Comparison of ENCODE assay signal across 1 cellular context in the genomic region with DNA sequence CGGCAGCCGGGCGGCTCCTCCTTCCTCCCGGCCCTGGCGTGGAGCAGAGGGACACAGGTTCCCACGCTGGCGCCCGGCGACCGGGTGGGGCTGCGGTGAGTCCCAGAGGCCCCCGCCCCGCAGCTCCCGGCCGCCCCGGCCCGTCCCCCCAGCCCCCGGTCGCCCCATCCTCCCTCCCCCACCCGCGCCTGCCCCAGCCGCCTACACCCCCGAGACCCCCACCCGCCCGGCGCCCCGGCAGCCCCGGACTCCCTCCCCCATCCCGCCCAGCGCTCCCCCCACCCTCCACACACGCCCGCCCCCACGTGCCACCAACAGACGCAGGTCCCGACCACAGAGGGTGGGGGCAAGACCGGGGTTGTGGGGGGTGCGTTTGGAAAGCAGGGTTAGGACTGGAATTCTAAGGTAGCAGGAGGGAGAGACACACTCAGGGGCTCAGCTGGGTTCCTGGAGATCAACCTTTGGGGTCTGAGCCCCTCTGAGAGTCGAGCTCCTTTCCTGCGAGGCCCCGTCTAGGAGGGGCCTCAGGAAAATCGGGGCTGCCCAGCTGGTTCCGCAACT.
TF ChIP-seq lines count a peak whose summit lies in the region.

No MANE protein-coding gene starts in this region.

TF ChIP-seq in HepG2, 621 proteins besides CTCF, POLR2A, EP300 and RAD21:
- TF ChIP-seq KDM5B (CRISPR knock-in tag; IDR thresholded peaks at IDR 0.05; ENCODE audit: borderline replicate concordance), result no peak
- TF ChIP-seq SIX1 (CRISPR knock-in tag; IDR thresholded peaks at IDR 0.05; ENCODE audit: borderline replicate concordance), result no peak
- no peak for TF ChIP-seq REL (CRISPR knock-in tag; conservative IDR thresholded peaks at IDR 0.05)
- TF ChIP-seq, protein P1, sequence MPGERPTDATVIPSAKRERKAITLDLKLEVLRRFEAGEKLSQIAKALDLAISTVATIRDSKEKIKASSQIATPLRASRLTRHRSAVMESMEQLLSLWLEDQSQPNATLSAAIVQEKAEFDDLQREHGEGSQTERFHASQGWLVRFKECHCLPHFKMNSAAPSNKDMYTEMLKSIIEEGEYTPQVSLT (CRISPR knock-in tag; IDR thresholded peaks at IDR 0.05; ENCODE audit: borderline replicate concordance, low read depth), result no peak
- TF ChIP-seq GABPB1 (CRISPR knock-in tag; IDR thresholded peaks at IDR 0.05), result 0 out of 2 replicates have a peak, but pooled peaks have one; percentile 5
- TF ChIP-seq NBN (conservative IDR thresholded peaks at IDR 0.05), result no peak
- TF ChIP-seq, protein P2, sequence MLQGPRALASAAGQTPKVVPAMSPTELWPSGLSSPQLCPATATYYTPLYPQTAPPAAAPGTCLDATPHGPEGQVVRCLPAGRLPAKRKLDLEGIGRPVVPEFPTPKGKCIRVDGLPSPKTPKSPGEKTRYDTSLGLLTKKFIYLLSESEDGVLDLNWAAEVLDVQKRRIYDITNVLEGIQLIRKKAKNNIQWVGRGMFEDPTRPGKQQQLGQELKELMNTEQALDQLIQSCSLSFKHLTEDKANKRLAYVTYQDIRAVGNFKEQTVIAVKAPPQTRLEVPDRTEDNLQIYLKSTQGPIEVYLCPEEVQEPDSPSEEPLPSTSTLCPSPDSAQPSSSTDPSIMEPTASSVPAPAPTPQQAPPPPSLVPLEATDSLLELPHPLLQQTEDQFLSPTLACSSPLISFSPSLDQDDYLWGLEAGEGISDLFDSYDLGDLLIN (CRISPR knock-in tag; IDR thresholded peaks at IDR 0.05; ENCODE audit: borderline replicate concordance), result no peak
- no peak for TF ChIP-seq NR2F1 (CRISPR knock-in tag; IDR thresholded peaks at IDR 0.05)
- 0 out of 2 replicates have a peak, but pooled peaks have one; percentile 6 for TF ChIP-seq ZFY (CRISPR knock-in tag; IDR thresholded peaks at IDR 0.05)
- no peak for TF ChIP-seq ZFP36L2 (CRISPR knock-in tag; IDR thresholded peaks at IDR 0.05)
- TF ChIP-seq, protein P3, sequence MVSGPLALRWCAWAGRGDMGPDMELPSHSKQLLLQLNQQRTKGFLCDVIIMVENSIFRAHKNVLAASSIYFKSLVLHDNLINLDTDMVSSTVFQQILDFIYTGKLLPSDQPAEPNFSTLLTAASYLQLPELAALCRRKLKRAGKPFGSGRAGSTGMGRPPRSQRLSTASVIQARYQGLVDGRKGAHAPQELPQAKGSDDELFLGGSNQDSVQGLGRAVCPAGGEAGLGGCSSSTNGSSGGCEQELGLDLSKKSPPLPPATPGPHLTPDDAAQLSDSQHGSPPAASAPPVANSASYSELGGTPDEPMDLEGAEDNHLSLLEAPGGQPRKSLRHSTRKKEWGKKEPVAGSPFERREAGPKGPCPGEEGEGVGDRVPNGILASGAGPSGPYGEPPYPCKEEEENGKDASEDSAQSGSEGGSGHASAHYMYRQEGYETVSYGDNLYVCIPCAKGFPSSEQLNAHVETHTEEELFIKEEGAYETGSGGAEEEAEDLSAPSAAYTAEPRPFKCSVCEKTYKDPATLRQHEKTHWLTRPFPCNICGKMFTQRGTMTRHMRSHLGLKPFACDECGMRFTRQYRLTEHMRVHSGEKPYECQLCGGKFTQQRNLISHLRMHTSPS (CRISPR knock-in tag; IDR thresholded peaks at IDR 0.05; ENCODE audit: low read depth), result no peak
- 0 out of 2 replicates have a peak, but pooled peaks have one; percentile 33 for TF ChIP-seq POLR2AphosphoS5 (IDR thresholded peaks at IDR 0.05; ENCODE audit: low read depth, low read length)
- no peak for TF ChIP-seq FOXO1 (CRISPR knock-in tag; IDR thresholded peaks at IDR 0.05)
- TF ChIP-seq REXO4 (CRISPR knock-in tag; IDR thresholded peaks at IDR 0.05; ENCODE audit: borderline replicate concordance), result no peak
- TF ChIP-seq ADNP (CRISPR knock-in tag; IDR thresholded peaks at IDR 0.05), result no peak
- TF ChIP-seq DMAP1 (CRISPR knock-in tag; IDR thresholded peaks at IDR 0.05), result no peak
- TF ChIP-seq ZNF496 (CRISPR knock-in tag; IDR thresholded peaks at IDR 0.05; ENCODE audit: insufficient replicate concordance), result no peak
- no peak for TF ChIP-seq NR2F2 (IDR thresholded peaks at IDR 0.05; ENCODE audit: borderline replicate concordance, low read depth)
- no peak for TF ChIP-seq ATRX (CRISPR knock-in tag; IDR thresholded peaks at IDR 0.05; ENCODE audit: borderline replicate concordance)
- TF ChIP-seq ZFX (CRISPR knock-in tag; IDR thresholded peaks at IDR 0.05; ENCODE audit: low read depth), result peak; percentile 19; the same call in 1 of the 2 replicates
- no peak for TF ChIP-seq SRF (IDR thresholded peaks at IDR 0.05; ENCODE audit: low read depth, low read length)
- no peak for TF ChIP-seq PAF1 (CRISPR knock-in tag; IDR thresholded peaks at IDR 0.05)
- TF ChIP-seq SMC3 (IDR thresholded peaks at IDR 0.05; ENCODE audit: low read length), result no peak
- no peak for TF ChIP-seq POGZ (CRISPR knock-in tag; IDR thresholded peaks at IDR 0.05)
- TF ChIP-seq HHEX (CRISPR knock-in tag; IDR thresholded peaks at IDR 0.05), result no peak
- TF ChIP-seq ZNF367 (CRISPR knock-in tag; IDR thresholded peaks at IDR 0.05; ENCODE audit: borderline replicate concordance), result no peak
- no peak for TF ChIP-seq KDM2A (CRISPR knock-in tag; IDR thresholded peaks at IDR 0.05; ENCODE audit: borderline replicate concordance, low read depth)
- TF ChIP-seq, protein P4, sequence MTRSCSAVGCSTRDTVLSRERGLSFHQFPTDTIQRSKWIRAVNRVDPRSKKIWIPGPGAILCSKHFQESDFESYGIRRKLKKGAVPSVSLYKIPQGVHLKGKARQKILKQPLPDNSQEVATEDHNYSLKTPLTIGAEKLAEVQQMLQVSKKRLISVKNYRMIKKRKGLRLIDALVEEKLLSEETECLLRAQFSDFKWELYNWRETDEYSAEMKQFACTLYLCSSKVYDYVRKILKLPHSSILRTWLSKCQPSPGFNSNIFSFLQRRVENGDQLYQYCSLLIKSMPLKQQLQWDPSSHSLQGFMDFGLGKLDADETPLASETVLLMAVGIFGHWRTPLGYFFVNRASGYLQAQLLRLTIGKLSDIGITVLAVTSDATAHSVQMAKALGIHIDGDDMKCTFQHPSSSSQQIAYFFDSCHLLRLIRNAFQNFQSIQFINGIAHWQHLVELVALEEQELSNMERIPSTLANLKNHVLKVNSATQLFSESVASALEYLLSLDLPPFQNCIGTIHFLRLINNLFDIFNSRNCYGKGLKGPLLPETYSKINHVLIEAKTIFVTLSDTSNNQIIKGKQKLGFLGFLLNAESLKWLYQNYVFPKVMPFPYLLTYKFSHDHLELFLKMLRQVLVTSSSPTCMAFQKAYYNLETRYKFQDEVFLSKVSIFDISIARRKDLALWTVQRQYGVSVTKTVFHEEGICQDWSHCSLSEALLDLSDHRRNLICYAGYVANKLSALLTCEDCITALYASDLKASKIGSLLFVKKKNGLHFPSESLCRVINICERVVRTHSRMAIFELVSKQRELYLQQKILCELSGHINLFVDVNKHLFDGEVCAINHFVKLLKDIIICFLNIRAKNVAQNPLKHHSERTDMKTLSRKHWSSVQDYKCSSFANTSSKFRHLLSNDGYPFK (CRISPR knock-in tag; IDR thresholded peaks at IDR 0.05; ENCODE audit: borderline replicate concordance), result no peak
- TF ChIP-seq, protein P5, sequence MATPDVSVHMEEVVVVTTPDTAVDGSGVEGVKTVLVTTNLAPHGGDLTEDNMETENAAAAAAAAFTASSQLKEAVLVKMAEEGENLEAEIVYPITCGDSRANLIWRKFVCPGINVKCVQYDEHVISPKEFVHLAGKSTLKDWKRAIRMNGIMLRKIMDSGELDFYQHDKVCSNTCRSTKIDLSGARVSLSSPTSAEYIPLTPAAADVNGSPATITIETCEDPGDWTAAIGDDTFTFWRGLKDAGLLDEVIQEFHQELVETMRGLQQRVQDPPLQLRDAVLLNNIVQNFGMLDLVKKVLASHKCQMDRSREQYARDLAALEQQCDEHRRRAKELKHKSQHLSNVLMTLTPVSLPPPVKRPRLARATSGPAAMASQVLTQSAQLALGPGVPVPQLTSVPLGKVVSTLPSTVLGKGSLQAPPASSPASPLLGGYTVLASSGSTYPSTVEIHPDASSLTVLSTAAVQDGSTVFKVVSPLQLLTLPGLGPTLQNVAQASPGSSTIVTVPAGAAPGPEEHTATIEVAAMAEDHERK (CRISPR knock-in tag; IDR thresholded peaks at IDR 0.05; ENCODE audit: low read depth), result no peak
- TF ChIP-seq IKZF4 (CRISPR knock-in tag; IDR thresholded peaks at IDR 0.05; ENCODE audit: borderline replicate concordance, low read depth, not compliant biosample characterization), result no peak
- TF ChIP-seq, protein P6, sequence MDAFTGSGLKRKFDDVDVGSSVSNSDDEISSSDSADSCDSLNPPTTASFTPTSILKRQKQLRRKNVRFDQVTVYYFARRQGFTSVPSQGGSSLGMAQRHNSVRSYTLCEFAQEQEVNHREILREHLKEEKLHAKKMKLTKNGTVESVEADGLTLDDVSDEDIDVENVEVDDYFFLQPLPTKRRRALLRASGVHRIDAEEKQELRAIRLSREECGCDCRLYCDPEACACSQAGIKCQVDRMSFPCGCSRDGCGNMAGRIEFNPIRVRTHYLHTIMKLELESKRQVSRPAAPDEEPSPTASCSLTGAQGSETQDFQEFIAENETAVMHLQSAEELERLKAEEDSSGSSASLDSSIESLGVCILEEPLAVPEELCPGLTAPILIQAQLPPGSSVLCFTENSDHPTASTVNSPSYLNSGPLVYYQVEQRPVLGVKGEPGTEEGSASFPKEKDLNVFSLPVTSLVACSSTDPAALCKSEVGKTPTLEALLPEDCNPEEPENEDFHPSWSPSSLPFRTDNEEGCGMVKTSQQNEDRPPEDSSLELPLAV (CRISPR knock-in tag; conservative IDR thresholded peaks at IDR 0.05; ENCODE audit: low read depth), result no peak
- no peak for TF ChIP-seq ZNF44 (CRISPR knock-in tag; IDR thresholded peaks at IDR 0.05)
